ENCODE assay signal across 30 cellular contexts in the genomic region with DNA sequence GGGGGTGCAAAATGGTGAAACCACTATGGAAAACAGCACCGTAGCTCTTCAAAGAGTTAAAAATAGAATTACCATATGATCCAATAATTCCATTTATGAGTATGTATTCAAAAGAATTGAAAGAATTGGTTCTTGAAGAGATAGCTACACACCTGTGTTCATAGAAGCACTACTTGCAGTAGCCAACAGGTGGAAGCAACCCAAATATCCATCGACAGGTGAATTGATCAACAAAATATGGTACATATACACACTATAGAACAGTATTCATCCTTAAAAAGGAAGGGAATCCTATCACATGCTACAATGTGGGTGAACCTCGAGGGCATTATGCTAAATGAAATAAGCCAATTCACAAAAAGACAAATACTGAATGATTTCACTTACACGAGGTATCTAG.
"Had no signal": no experiment of that assay in that cellular context is flagged by ENCODE, and none has a peak within 500 bp of the region (broad histone marks: within the 10 kb centered on the region; RNA-seq: fewer than 3 reads in every experiment).

No MANE protein-coding gene starts in this region.

- H3K27ac ChIP-seq: adrenal gland, body of pancreas, coronary artery, dorsolateral prefrontal cortex, parathyroid adenoma, psoas muscle, sigmoid colon, tibial artery had no signal

- H3K9me3 ChIP-seq: adrenal gland, body of pancreas, sigmoid colon, tibial artery had no signal

- DNase-seq: activated CD4-positive, alpha-beta memory T cell treated with anti-CD3 and anti-CD28 coated beads for 36 hours; activated CD4-positive, alpha-beta T cell treated with anti-CD3 and anti-CD28 coated beads, Interleukin-2, amount 10 ng/mL, durations not matched to agents 24 days and 14 days; activated CD4-positive, CD25-positive, alpha-beta regulatory T cell treated with anti-CD3 and anti-CD28 coated beads, Interleukin-2, amount 50 U/mL, for 72 hours; activated CD8-positive, alpha-beta memory T cell treated with anti-CD3 and anti-CD28 coated beads, Interleukin-2, amount 50 U/mL, for 4 hours; activated effector memory CD4-positive, alpha-beta T cell treated with anti-CD3 and anti-CD28 coated beads, Interleukin-2, amount 50 U/mL, for 16 hours; activated naive CD4-positive, alpha-beta T cell treated with anti-CD3 and anti-CD28 coated beads for 36 hours; activated naive CD8-positive, alpha-beta T cell treated with anti-CD3 and anti-CD28 coated beads for 36 hours; activated T-cell treated with anti-CD3 and anti-CD28 coated beads, Interleukin-2, amount 50 U/mL, for 1 hour; adrenal gland; aorta; body of pancreas; dorsolateral prefrontal cortex; effector memory CD4-positive, alpha-beta T cell; head of caudate nucleus; hippocampal formation; left cardiac atrium; midbrain; naive thymus-derived CD4-positive, alpha-beta T cell; nucleus accumbens; psoas muscle; sigmoid colon; small intestine; stimulated activated CD4-positive, alpha-beta T cell treated with anti-CD3 and anti-CD28 coated beads, Interleukin-4, amount 100 ng/mL, for 24 hours; stimulated activated naive CD8-positive, alpha-beta T cell treated with anti-CD3 and anti-CD28 coated beads, Interleukin-15, amount 100 ng/mL, for 72 hours; substantia nigra; tibial artery had no signal

- H3K4me1 Mint-ChIP-seq: activated CD4-positive, alpha-beta T cell treated with anti-CD3 and anti-CD28 coated beads, Interleukin-2, amount 10 ng/mL, durations not matched to agents 24 days and 14 days; activated naive CD8-positive, alpha-beta T cell treated with anti-CD3 and anti-CD28 coated beads for 36 hours; naive thymus-derived CD4-positive, alpha-beta T cell; stimulated activated effector memory CD8-positive, alpha-beta T cell treated with anti-CD3 and anti-CD28 coated beads, Interleukin-12 subunit alpha, Interleukin-12 subunit beta, amount 100 ng/mL, for 72 hours; stimulated activated naive CD8-positive, alpha-beta T cell treated with anti-CD3 and anti-CD28 coated beads, Interleukin-15, amount 100 ng/mL, for 72 hours had no signal

- H3K27me3 Mint-ChIP-seq: activated CD4-positive, alpha-beta memory T cell treated with anti-CD3 and anti-CD28 coated beads for 36 hours; activated CD4-positive, alpha-beta T cell treated with anti-CD3 and anti-CD28 coated beads, Interleukin-2, amount 10 ng/mL, durations not matched to agents 24 days and 14 days; activated naive CD8-positive, alpha-beta T cell treated with anti-CD3 and anti-CD28 coated beads for 36 hours; stimulated activated naive CD8-positive, alpha-beta T cell treated with anti-CD3 and anti-CD28 coated beads, Interleukin-15, amount 100 ng/mL, for 72 hours had no signal

- H3K9ac ChIP-seq: parathyroid adenoma had no signal

- H3K27me3 ChIP-seq: adrenal gland, body of pancreas, dorsolateral prefrontal cortex, sigmoid colon, tibial artery had no signal

- H3K4me3 ChIP-seq: adrenal gland, body of pancreas, coronary artery, dorsolateral prefrontal cortex, psoas muscle, sigmoid colon, tibial artery had no signal

- ATAC-seq: body of pancreas; left cardiac atrium; naive thymus-derived CD4-positive, alpha-beta T cell; psoas muscle; stimulated activated effector memory CD8-positive, alpha-beta T cell treated with anti-CD3 and anti-CD28 coated beads, Interleukin-12 subunit alpha, Interleukin-12 subunit beta, amount 100 ng/mL, for 72 hours; stimulated activated naive CD8-positive, alpha-beta T cell treated with anti-CD3 and anti-CD28 coated beads, Interleukin-15, amount 100 ng/mL, for 72 hours had no signal

- H3K4me3 Mint-ChIP-seq: activated CD4-positive, alpha-beta memory T cell treated with anti-CD3 and anti-CD28 coated beads for 36 hours; activated CD4-positive, alpha-beta T cell treated with anti-CD3 and anti-CD28 coated beads, Interleukin-2, amount 10 ng/mL, durations not matched to agents 24 days and 14 days; activated naive CD4-positive, alpha-beta T cell treated with anti-CD3 and anti-CD28 coated beads for 36 hours; activated naive CD8-positive, alpha-beta T cell treated with anti-CD3 and anti-CD28 coated beads for 36 hours; activated T-helper 1 cell treated with anti-CD3 and anti-CD28 coated beads, Interleukin-12 subunit alpha, Interleukin-12 subunit beta, Interleukin-2, Interleukin-4 antibody, amounts not matched to agents 30 ng/mL and 10 ng/mL and 1 ng/mL, durations not matched to agents 14 hours and 24 hours and 36 hours; naive thymus-derived CD4-positive, alpha-beta T cell; stimulated activated effector memory CD8-positive, alpha-beta T cell treated with anti-CD3 and anti-CD28 coated beads, Interleukin-12 subunit alpha, Interleukin-12 subunit beta, amount 100 ng/mL, for 72 hours; stimulated activated naive CD8-positive, alpha-beta T cell treated with anti-CD3 and anti-CD28 coated beads, Interleukin-15, amount 100 ng/mL, for 72 hours had no signal

- H3K36me3 Mint-ChIP-seq: activated CD4-positive, alpha-beta memory T cell treated with anti-CD3 and anti-CD28 coated beads for 36 hours; stimulated activated effector memory CD8-positive, alpha-beta T cell treated with anti-CD3 and anti-CD28 coated beads, Interleukin-12 subunit alpha, Interleukin-12 subunit beta, amount 100 ng/mL, for 72 hours had no signal

- H3K4me1 ChIP-seq: adrenal gland, parathyroid adenoma, psoas muscle, sigmoid colon, tibial artery had no signal

- H3K36me3 ChIP-seq: adrenal gland, sigmoid colon, tibial artery had no signal

- H3K9me3 Mint-ChIP-seq: activated T-helper 1 cell treated with anti-CD3 and anti-CD28 coated beads, Interleukin-12 subunit alpha, Interleukin-12 subunit beta, Interleukin-2, Interleukin-4 antibody, amounts not matched to agents 30 ng/mL and 10 ng/mL and 1 ng/mL, durations not matched to agents 14 hours and 24 hours and 36 hours had no signal

- H3K27ac Mint-ChIP-seq: activated CD4-positive, alpha-beta memory T cell treated with anti-CD3 and anti-CD28 coated beads for 36 hours; activated CD4-positive, alpha-beta T cell treated with anti-CD3 and anti-CD28 coated beads, Interleukin-2, amount 10 ng/mL, durations not matched to agents 24 days and 14 days; activated naive CD4-positive, alpha-beta T cell treated with anti-CD3 and anti-CD28 coated beads for 36 hours; activated naive CD8-positive, alpha-beta T cell treated with anti-CD3 and anti-CD28 coated beads for 36 hours; activated T-helper 1 cell treated with anti-CD3 and anti-CD28 coated beads, Interleukin-12 subunit alpha, Interleukin-12 subunit beta, Interleukin-2, Interleukin-4 antibody, amounts not matched to agents 30 ng/mL and 10 ng/mL and 1 ng/mL, durations not matched to agents 14 hours and 24 hours and 36 hours; naive thymus-derived CD4-positive, alpha-beta T cell; stimulated activated effector memory CD8-positive, alpha-beta T cell treated with anti-CD3 and anti-CD28 coated beads, Interleukin-12 subunit alpha, Interleukin-12 subunit beta, amount 100 ng/mL, for 72 hours; stimulated activated naive CD8-positive, alpha-beta T cell treated with anti-CD3 and anti-CD28 coated beads, Interleukin-15, amount 100 ng/mL, for 72 hours had no signal
